1 cellular context compared by ENCODE assay signal in the genomic region with DNA sequence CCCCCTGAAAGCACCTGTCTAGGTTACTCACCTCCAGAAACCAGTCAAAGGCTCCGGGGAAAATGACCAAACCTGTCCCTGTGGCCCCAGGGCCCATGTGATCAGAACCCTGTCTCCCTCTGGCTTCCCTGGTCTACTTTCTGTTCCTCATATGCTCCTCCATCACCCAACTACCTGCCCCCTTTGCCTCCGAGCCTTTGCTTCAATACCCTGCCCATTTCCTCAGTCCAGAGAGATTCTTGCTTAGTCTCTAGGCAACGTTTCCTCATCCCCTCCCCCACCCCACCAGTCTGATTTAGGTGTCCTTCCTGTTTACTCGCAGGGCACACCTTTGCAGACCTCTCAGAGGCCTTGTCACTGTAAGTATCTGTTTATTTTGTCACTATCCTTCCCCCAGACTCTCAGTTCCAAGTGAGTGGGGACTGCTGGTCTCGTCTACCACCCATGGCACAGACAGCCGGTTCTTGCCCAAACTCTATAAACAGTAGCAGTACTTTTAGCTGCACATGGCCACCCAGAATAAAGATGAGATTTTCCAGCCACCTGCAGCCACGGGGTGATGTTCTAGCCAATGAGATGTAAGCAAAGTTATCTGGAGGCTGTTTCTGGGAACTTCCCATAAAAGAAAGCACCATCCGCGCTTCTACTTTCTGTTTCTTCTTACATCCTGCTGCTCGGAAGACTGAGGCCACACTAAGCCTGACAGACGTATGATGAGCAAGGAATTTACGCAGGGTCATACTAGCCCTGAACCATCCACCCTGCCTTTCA.
TF ChIP-seq lines count a peak whose summit lies in the region.

No MANE protein-coding gene starts in this region.

TF ChIP-seq in IMR-90, 13 proteins besides CTCF, POLR2A, EP300 and RAD21 (continued from another document):
- TF ChIP-seq NFE2L2 (IDR thresholded peaks at IDR 0.05; ENCODE audit: low read depth, low read length) (no peak), MAFK (IDR thresholded peaks at IDR 0.05; ENCODE audit: low read depth, low read length) (no peak), MXI1 (IDR thresholded peaks at IDR 0.05; ENCODE audit: borderline replicate concordance, low read depth, low read length) (no peak), SMC3 (IDR thresholded peaks at IDR 0.05; ENCODE audit: low read depth, low read length) (no peak), MAZ (IDR thresholded peaks at IDR 0.05; ENCODE audit: borderline replicate concordance, low read depth, low read length) (no peak), RCOR1 (IDR thresholded peaks at IDR 0.05; ENCODE audit: insufficient replicate concordance, low read length) (no peak), RFX5 (IDR thresholded peaks at IDR 0.05; ENCODE audit: low read depth, low read length) (no peak), FOS (IDR thresholded peaks at IDR 0.05; ENCODE audit: low read depth, low read length) (no peak), CEBPB (IDR thresholded peaks at IDR 0.05; ENCODE audit: low read depth, low read length) (no peak)
TF ChIP-seq in IMR-90: peak in this region for 0.
